Comparison of ENCODE assay signal across 8 cellular contexts in the genomic region with DNA sequence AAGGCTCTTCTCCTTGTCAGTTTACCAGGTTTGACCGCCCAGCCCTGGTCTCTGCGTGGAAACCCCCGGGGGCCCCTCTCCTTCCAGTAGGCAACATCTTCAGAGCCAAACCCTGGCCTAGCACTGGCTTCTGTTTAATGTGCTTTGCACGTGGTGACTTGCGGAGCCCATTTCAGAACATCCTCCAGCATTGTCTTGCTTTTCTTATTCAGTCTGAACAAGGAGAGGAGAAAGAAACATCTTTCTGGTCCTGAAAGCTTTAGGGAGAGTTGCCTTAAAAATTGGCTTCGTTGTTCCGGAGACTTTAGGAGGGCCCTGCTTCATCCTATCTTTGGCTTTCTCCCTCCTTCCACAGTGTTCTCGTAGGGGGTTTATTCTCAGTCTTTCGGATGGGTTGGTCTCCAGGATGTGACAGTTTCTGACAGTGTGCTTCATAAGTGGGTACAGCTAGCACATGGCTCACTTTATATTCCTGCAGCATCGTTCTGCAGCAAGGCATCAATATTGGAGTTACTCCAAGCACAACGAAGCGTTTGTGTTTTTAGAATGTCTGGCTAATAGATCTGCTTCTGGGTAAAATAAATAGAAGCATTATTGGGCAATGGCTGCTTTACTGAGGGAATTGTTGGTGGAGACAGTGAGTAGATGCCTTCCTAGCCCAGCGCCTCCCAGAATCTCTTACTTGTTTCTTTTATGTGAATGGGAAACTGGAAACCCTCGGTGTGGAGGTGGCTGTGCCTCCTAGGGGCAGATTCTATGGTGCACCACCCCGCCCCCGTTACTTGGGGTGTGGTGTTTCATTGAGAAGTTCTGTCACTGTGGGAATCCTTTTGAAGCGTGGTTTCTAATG. TPM values are rescaled to one million over a fixed set of nuclear protein-coding genes. Genes with fewer than 3 reads are reported as not detected.
DNase-seq lines count a peak whose midpoint lies in the region; ATAC-seq and TF ChIP-seq lines count a peak whose summit lies in the region.

No MANE protein-coding gene starts in this region.

- WGBS in aorta, 2 donors, result 29% methylated on average over 17 of the region's 17 CpGs

- TF ChIP-seq CTCF in left lung (IDR thresholded peaks at IDR 0.05) (no peak), thoracic aorta (IDR thresholded peaks at IDR 0.05) (no peak)

- peaks cover 0 to 29% of the 10 kb centered on the region in 2 donors for H3K4me1 ChIP-seq in left lung
- peaks cover 9 to 29% of the 10 kb centered on the region in 2 donors for H3K4me1 ChIP-seq in thoracic aorta (ENCODE audit: control insufficient read depth in 1 of 2, low read depth in 2 of 2)
- no peaks in the 10 kb centered on the region for H3K4me1 ChIP-seq in aorta (ENCODE audit: control insufficient read depth in 1 of 2, insufficient read depth in 2 of 2, low read length in 2 of 2)

- H3K36me3 ChIP-seq in left lung, result no peaks in the 10 kb centered on the region
- H3K36me3 ChIP-seq in thoracic aorta, result no peaks in the 10 kb centered on the region
- H3K36me3 ChIP-seq in aorta (ENCODE audit: control insufficient read depth in 1 of 2, insufficient read depth in 2 of 2, low read length in 1 of 2), result no peaks in the 10 kb centered on the region

- intact Hi-C loops in left lung (cut with DNase I) (no loop called here), aorta (cut with DNase I) (loop anchor here (10.0 kb wide), 2 partner anchors 70 to 300 kb away; no protein-coding TSS in a partner anchor)

- DNase-seq in DMS 273 treated with DMSO at 0.1 percent for 48 hours (lab: John Stamatoyannopoulos, UW) (peak; percentile 15), LHCN-M2 (ENCODE audit: low read depth) (peak; percentile 36), brain pericyte (ENCODE audit: low read depth, low spot score) (peak; percentile 59), left lung (no peak), thoracic aorta (ENCODE audit: low spot score) (no peak), aorta (no peak)

- peak overlapping the region; percentile 35 to 77 for H3K27ac ChIP-seq in left lung
- H3K27ac ChIP-seq in thoracic aorta, result no peak overlapping the region
- no peak overlapping the region for H3K27ac ChIP-seq in aorta (ENCODE audit: low read depth in 1 of 2, low read length in 2 of 2)

- H3K4me3 ChIP-seq in left lung (peak overlapping the region; percentile 54 to 55), thoracic aorta (peak overlapping the region; percentile 85), aorta (ENCODE audit: low read length in 2 of 2) (peak overlapping the region in 1 of 2 donors; percentile 16)

- H3K27me3 ChIP-seq in left lung, result peaks cover 0 to 53% of the 10 kb centered on the region in 2 donors
- H3K27me3 ChIP-seq in thoracic aorta (replicated peaks; ENCODE audit: insufficient read depth), result no peaks in the 10 kb centered on the region
- H3K27me3 ChIP-seq in aorta (ENCODE audit: control insufficient read depth in 1 of 2, insufficient read depth in 2 of 2, low read length in 1 of 2), result no peaks in the 10 kb centered on the region

- H3K9me3 ChIP-seq in left lung (no peaks in the 10 kb centered on the region), thoracic aorta (no peaks in the 10 kb centered on the region), aorta (ENCODE audit: control insufficient read depth, low read length) (no peaks in the 10 kb centered on the region)

- no peak for ATAC-seq in left lung
- no peak for ATAC-seq in thoracic aorta (ENCODE audit: insufficient number of reproducible peaks, low FRiP score, low read depth)
- ATAC-seq in GM19467 (IDR thresholded peaks at IDR 0.05; ENCODE audit: unreplicated experiment), result no peak
- ATAC-seq in HG02884 (IDR thresholded peaks at IDR 0.05; ENCODE audit: unreplicated experiment), result no peak
- ATAC-seq in aorta (ENCODE audit: low FRiP score), result no peak

RNA-seq across cellular contexts. Expression of a gene that starts 1.8 kb away (rescaled TPM):
- total RNA-seq in LHCN-M2 (2014; rRNA removed) (12.4 and 15.8 TPM in 2 replicates), left lung (100 to 1,000 TPM in 1 of 2 donors, 10 to 100 TPM in 1; 78.9 to 124 TPM), thoracic aorta (10 to 100 TPM; 17.6 to 30.3 TPM), aorta (10 to 100 TPM; 39.0 to 41.7 TPM)
- 54.2 TPM for polyA plus RNA-seq in LHCN-M2 (2012)
- polyA plus RNA-seq in aorta, result 1 to 10 TPM; 3.3 to 8.4 TPM

RNA-seq across cellular contexts. Expression of a gene that starts 32.3 kb away (rescaled TPM):
- not detected in 2 replicates for total RNA-seq in LHCN-M2 (2014; rRNA removed)
- 0.04 TPM for polyA plus RNA-seq in LHCN-M2 (2012)
- not detected for total RNA-seq in left lung
- total RNA-seq in thoracic aorta, result not detected
- total RNA-seq in aorta, result not detected
- not detected for polyA plus RNA-seq in aorta

Comparison
In these comparisons a context has a peak if more than half of its experiments do, and no peak if none do; other contexts are left out.
1. DNase-seq: peak in DMS 273 treated with DMSO at 0.1 percent for 48 hours (single experiment), LHCN-M2 (single experiment) and brain pericyte (single experiment); none in left lung (0 of 2), thoracic aorta (single experiment) and aorta (0 of 2).
2. H3K27ac ChIP-seq: peak in left lung (2 of 2); none in thoracic aorta (0 of 2) and aorta (0 of 2).
3. intact Hi-C loops: an anchor here in aorta (10.0 kb wide); none called in left lung.